ENCODE assay signal across 14 cellular contexts in genomic region chr9:27485158-27485557, GRCh38. TPM values are rescaled to one million over a fixed set of nuclear protein-coding genes. Genes with fewer than 3 reads are reported as not detected.
DNase-seq lines count a peak whose midpoint lies in the region; ATAC-seq and TF ChIP-seq lines count a peak whose summit lies in the region.
"Had no signal": no experiment of that assay in that cellular context is flagged by ENCODE, and none has a peak within 500 bp of the region (broad histone marks: within the 10 kb centered on the region; RNA-seq: fewer than 3 reads in every experiment).

No MANE protein-coding gene starts in this region.

- peaks cover 8 to 25% (median 14%) of the 10 kb centered on the region in 4 donors for H3K4me1 Mint-ChIP-seq in CD4-positive, alpha-beta memory T cell
- peaks cover 65 to 76% (median 74%) of the 10 kb centered on the region in 3 donors for H3K4me1 Mint-ChIP-seq in IgD-negative memory B cell

- peaks cover 0 to 5% (median 0%) of the 10 kb centered on the region in 8 donors for H3K9me3 Mint-ChIP-seq in CD4-positive, alpha-beta memory T cell
- H3K9me3 Mint-ChIP-seq in IgD-negative memory B cell = no peaks in the 10 kb centered on the region

- no peak overlapping the region for H3K27ac ChIP-seq in CD4-positive, alpha-beta memory T cell (ENCODE audit: low read depth, low read length)

- H3K4me3 ChIP-seq in CD4-positive, alpha-beta memory T cell (ENCODE audit: low read length in 2 of 2) = no peak overlapping the region
- H3K4me3 ChIP-seq in lower leg skin (ENCODE audit: low read depth, poor library complexity, severe bottlenecking) = no peak overlapping the region

- peaks cover 3% of the 10 kb centered on the region for H3K4me1 ChIP-seq in CD4-positive, alpha-beta memory T cell (ENCODE audit: insufficient read depth, low read length)

- peaks cover 0 to 1% of the 10 kb centered on the region in 2 donors for H3K36me3 Mint-ChIP-seq in CD4-positive, alpha-beta memory T cell
- no peaks in the 10 kb centered on the region for H3K36me3 Mint-ChIP-seq in IgD-negative memory B cell

- no peak for DNase-seq in CD4-positive, alpha-beta memory T cell
- DNase-seq in NCI-H1436 (lab: John Stamatoyannopoulos, UW) = no peak
- no peak for DNase-seq in COR-L47 (lab: John Stamatoyannopoulos, UW)
- no peak for DNase-seq in C1 segment of cervical spinal cord (lab: John Stamatoyannopoulos, UW)
- DNase-seq in lower leg skin (ENCODE audit: low spot score in 2 of 2) = no peak
- DNase-seq: activated effector memory CD4-positive, alpha-beta T cell treated with Interleukin-2 at 50 U/mL for 16 hours; H9; left cardiac atrium; NCI-H2081 treated with DMSO at 0.1 percent for 48 hours; retina; SW 1271 had no signal

- peak overlapping the region in 4 of 7 donors; percentile 42 to 65 (median 60) for H3K27ac Mint-ChIP-seq in CD4-positive, alpha-beta memory T cell
- H3K27ac Mint-ChIP-seq in IgD-negative memory B cell = peak overlapping the region; percentile 40 to 94 (median 52)

- H3K9me3 ChIP-seq in CD4-positive, alpha-beta memory T cell (ENCODE audit: control insufficient read depth in 1 of 2, low read length in 2 of 2) = no peaks in the 10 kb centered on the region

- TF ChIP-seq CTCF in lower leg skin (IDR thresholded peaks at IDR 0.05) = no peak

- intact Hi-C loops in CD4-positive, alpha-beta memory T cell (cut with micrococcal nuclease) = no loop called here
- intact Hi-C loops in lower leg skin (cut with DNase I; ENCODE audit: low total_unique reads) = no loop called here

- POLR2A ChIA-PET in CD4-positive, alpha-beta memory T cell (lab: Charles Lee; ENCODE audit: partially characterized antibody) = no interaction called here

- CTCF ChIA-PET in CD4-positive, alpha-beta memory T cell (lab: Charles Lee; ENCODE audit: partially characterized antibody) = interaction anchor here (1.3 to 1.6 kb wide), 2 partner anchors 12 to 45 kb away, joined by 3 to 5 read pairs; no protein-coding TSS in a partner anchor

- H3K27me3 ChIP-seq in CD4-positive, alpha-beta memory T cell (ENCODE audit: insufficient read depth, low read length) = no peaks in the 10 kb centered on the region

- no peaks in the 10 kb centered on the region for H3K36me3 ChIP-seq in CD4-positive, alpha-beta memory T cell (ENCODE audit: insufficient read depth, low read length)

- no peak for TF ChIP-seq POLR2A in lower leg skin (IDR thresholded peaks at IDR 0.05)

- ATAC-seq in GM19035 (IDR thresholded peaks at IDR 0.05; ENCODE audit: unreplicated experiment) = peak; percentile 70
- ATAC-seq in HG02798 (IDR thresholded peaks at IDR 0.05; ENCODE audit: poor library complexity, unreplicated experiment) = peak; percentile 63
- ATAC-seq: left cardiac atrium had no signal

- 97 to 100% methylated on average over 1 of the region's 1 CpG for WGBS in lower leg skin, 2 donors

- no peaks in the 10 kb centered on the region for H3K27me3 Mint-ChIP-seq in CD4-positive, alpha-beta memory T cell
- H3K27me3 Mint-ChIP-seq in IgD-negative memory B cell = no peaks in the 10 kb centered on the region

- peak overlapping the region in 1 of 8 donors; percentile 22 for H3K4me3 Mint-ChIP-seq in CD4-positive, alpha-beta memory T cell
- peak overlapping the region; percentile 7 to 71 (median 43) for H3K4me3 Mint-ChIP-seq in IgD-negative memory B cell
- H3K4me3 Mint-ChIP-seq: H9 had no signal

RNA-seq across cellular contexts. Expression of gene IFNK, which starts 38.9 kb away (rescaled TPM):
- not detected for total RNA-seq in CD4-positive, alpha-beta memory T cell
- not detected for polyA plus RNA-seq in CD4-positive, alpha-beta memory T cell
- not detected for polyA plus RNA-seq in IgD-negative memory B cell
- total RNA-seq in lower leg skin = not detected
- total RNA-seq: H9, left cardiac atrium had no signal

RNA-seq across cellular contexts. Expression of gene MOB3B, which starts 44.5 kb away (rescaled TPM):
- under 1 TPM; 0.53 to 0.64 TPM for total RNA-seq in CD4-positive, alpha-beta memory T cell
- polyA plus RNA-seq in CD4-positive, alpha-beta memory T cell = under 1 TPM; 0.05 to 0.16 TPM
- polyA plus RNA-seq in IgD-negative memory B cell = 7.1 TPM
- total RNA-seq in lower leg skin = 10 to 100 TPM in 2 of 4 donors, 1 to 10 TPM in 2; 8.2 to 16.5 (median 10.5) TPM

Comparison
In these comparisons a context has a peak if more than half of its experiments do, and no peak if none do; other contexts are left out.
1. RNA of gene MOB3B, which starts 44.5 kb away (total RNA-seq): 8.2 to 16.5 TPM in lower leg skin; 0.53 to 0.64 TPM in CD4-positive, alpha-beta memory T cell; every median in the first group is over 4 times any median in the second.